19 cellular contexts compared by ENCODE assay signal in the genomic region with DNA sequence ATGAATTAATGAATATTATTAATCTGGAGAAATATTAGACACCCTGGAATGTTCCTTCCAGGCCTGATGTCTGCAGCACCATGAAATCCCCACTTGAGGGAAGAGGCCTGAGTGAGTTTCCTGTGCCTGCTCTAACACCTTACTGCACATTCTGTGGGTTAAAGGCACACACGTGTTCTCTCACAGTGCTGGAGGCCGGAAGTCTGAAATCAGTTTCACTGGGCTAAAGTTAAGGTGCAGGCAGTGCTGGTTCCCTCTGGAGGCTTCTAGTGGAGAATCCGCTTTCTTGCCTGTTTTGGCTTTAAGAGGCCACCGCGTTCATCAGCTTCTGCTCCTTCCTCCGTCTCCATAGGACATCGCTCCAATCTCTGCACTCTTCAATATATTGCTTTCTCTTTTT.
"Had no signal": no experiment of that assay in that cellular context is flagged by ENCODE, and none has a peak within 500 bp of the region (broad histone marks: within the 10 kb centered on the region; RNA-seq: fewer than 3 reads in every experiment).

No MANE protein-coding gene starts in this region.

- H3K36me3 ChIP-seq: lower lobe of right lung, right atrium auricular region, tibial nerve had no signal

- H3K4me1 Mint-ChIP-seq: activated T-helper 17 cell treated with anti-CD3 and anti-CD28 coated beads, Interleukin-2, amount 50 U/mL, for 72 hours; stimulated activated naive B cell treated with anti-CD40 and anti-IgM and Interleukin-4, amounts not matched to agents 10 μg/mL and 1 μg/mL and 100 μg/mL, for 72 hours had no signal

- H3K27me3 ChIP-seq: right atrium auricular region, tibial nerve had no signal

- ATAC-seq: activated T-helper 17 cell treated with anti-CD3 and anti-CD28 coated beads, Interleukin-2, amount 50 U/mL, for 72 hours; lower lobe of right lung; stimulated activated naive B cell treated with anti-CD40 and anti-IgM and Interleukin-4, amounts not matched to agents 10 μg/mL and 1 μg/mL and 100 μg/mL, for 72 hours; T-helper 17 cell had no signal

- H3K4me1 ChIP-seq: lower lobe of right lung, right atrium auricular region, tibial nerve had no signal

- H3K36me3 Mint-ChIP-seq: mesothelial cell of epicardium; stimulated activated naive B cell treated with anti-CD40 and anti-IgM and Interleukin-4, amounts not matched to agents 10 μg/mL and 1 μg/mL and 100 μg/mL, for 72 hours had no signal

- DNase-seq: activated CD4-positive, alpha-beta T cell treated with anti-CD3 and anti-CD28 coated beads, Interleukin-2, amount 50 U/mL, for 1 hour; activated naive CD4-positive, alpha-beta T cell treated with anti-CD3 and anti-CD28 coated beads for 36 hours; activated T-cell treated with anti-CD3 and anti-CD28 coated beads for 4 hours; cortex of kidney; effector CD4-positive, alpha-beta T cell; foreskin fibroblast; glutamatergic neuron; hypothalamus; kidney glomerular epithelial cell; lower lobe of right lung; stimulated activated CD4-positive, alpha-beta T cell treated with anti-CD3 and anti-CD28 coated beads, Interleukin-15, amount 100 ng/mL, for 24 hours; stimulated activated CD4-positive, alpha-beta T cell treated with anti-CD3 and anti-CD28 coated beads, Interleukin-4, amount 100 ng/mL, for 1 hour; stimulated activated naive B cell treated with anti-CD40 and anti-IgM and Interleukin-4, amounts not matched to agents 10 μg/mL and 1 μg/mL and 100 μg/mL, for 72 hours; T-helper 17 cell had no signal

- H3K9me3 Mint-ChIP-seq: activated naive CD4-positive, alpha-beta T cell treated with anti-CD3 and anti-CD28 coated beads for 36 hours; activated T-helper 17 cell treated with anti-CD3 and anti-CD28 coated beads, Interleukin-2, amount 50 U/mL, for 72 hours; mesothelial cell of epicardium; stimulated activated naive B cell treated with anti-CD40 and anti-IgM and Interleukin-4, amounts not matched to agents 10 μg/mL and 1 μg/mL and 100 μg/mL, for 72 hours had no signal

- H3K27ac Mint-ChIP-seq: activated naive CD4-positive, alpha-beta T cell treated with anti-CD3 and anti-CD28 coated beads for 36 hours; activated T-helper 17 cell treated with anti-CD3 and anti-CD28 coated beads, Interleukin-2, amount 50 U/mL, for 72 hours; mesothelial cell of epicardium; progenitor cell of endocrine pancreas; stimulated activated naive B cell treated with anti-CD40 and anti-IgM and Interleukin-4, amounts not matched to agents 10 μg/mL and 1 μg/mL and 100 μg/mL, for 72 hours; T-helper 17 cell had no signal

- H3K9me3 ChIP-seq: lower lobe of right lung, right atrium auricular region, tibial nerve had no signal

- H3K27ac ChIP-seq: lower lobe of right lung, right atrium auricular region, tibial nerve had no signal

- H3K4me3 ChIP-seq: lower lobe of right lung, right atrium auricular region, tibial nerve had no signal

- H3K4me3 Mint-ChIP-seq: activated naive CD4-positive, alpha-beta T cell treated with anti-CD3 and anti-CD28 coated beads for 36 hours; activated T-helper 17 cell treated with anti-CD3 and anti-CD28 coated beads, Interleukin-2, amount 50 U/mL, for 72 hours; mesothelial cell of epicardium; stimulated activated naive B cell treated with anti-CD40 and anti-IgM and Interleukin-4, amounts not matched to agents 10 μg/mL and 1 μg/mL and 100 μg/mL, for 72 hours; T-helper 17 cell had no signal
